In the genomic region with DNA sequence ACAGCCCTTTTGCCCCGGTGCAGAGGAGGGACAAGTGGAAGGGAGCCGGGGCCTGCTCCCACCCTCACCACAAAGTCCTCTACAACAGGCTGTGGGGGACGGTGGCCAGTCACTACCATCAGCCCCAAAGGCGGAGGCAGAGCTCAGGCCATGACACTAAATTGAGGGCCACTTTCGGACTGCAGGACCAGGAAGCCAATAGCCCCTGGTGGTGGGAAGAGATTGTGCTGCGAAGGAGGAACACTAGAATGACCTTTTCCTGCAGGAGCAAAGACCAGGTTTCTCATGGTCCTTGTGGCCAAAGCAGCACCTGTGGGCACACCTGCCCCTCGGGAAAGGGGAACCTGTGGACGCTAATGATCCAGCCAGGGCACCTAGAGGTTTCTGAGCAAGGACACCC, we compare ENCODE assay signal across 24 cellular contexts. TPM values are rescaled to one million over a fixed set of nuclear protein-coding genes. Genes with fewer than 3 reads are reported as not detected.
DNase-seq lines count a peak whose midpoint lies in the region; ATAC-seq and TF ChIP-seq lines count a peak whose summit lies in the region.
"Had no signal": no experiment of that assay in that cellular context is flagged by ENCODE, and none has a peak within 500 bp of the region (broad histone marks: within the 10 kb centered on the region; RNA-seq: fewer than 3 reads in every experiment).

No MANE protein-coding gene starts in this region.

- no peak overlapping the region for H2BK5ac ChIP-seq in trophoblast cell (ENCODE audit: low read depth, low read length, poor library complexity)

- peaks cover 13% of the 10 kb centered on the region for H3K79me1 ChIP-seq in trophoblast cell (ENCODE audit: low read length)

- H2BK120ac ChIP-seq in trophoblast cell (ENCODE audit: insufficient read depth, low read length, poor library complexity) = no peak overlapping the region

- no peak for DNase-seq in SK-N-SH
- peak; percentile 22 for DNase-seq in HEK293T (ENCODE audit: extremely low spot score)
- no peak for DNase-seq in endothelial cell (ENCODE audit: low spot score)
- DNase-seq in upper lobe of right lung = peak; percentile 55
- no peak for DNase-seq in NCI-H345 treated with DMSO at 0.1 percent for 48 hours (lab: John Stamatoyannopoulos, UW; ENCODE audit: unreplicated experiment)
- DNase-seq in foreskin keratinocyte = no peak
- no peak for DNase-seq in trophoblast cell
- DNase-seq: ACHN; CD4-positive, alpha-beta memory T cell; DMS153; MV-4-11; NCI-H1105 treated with DMSO at 0.1 percent for 48 hours; NCI-H2081; NCI-H2171; NCI-H345; NCI-H526; SW 1271 had no signal

- H3K9ac ChIP-seq in SK-N-SH (no peak overlapping the region), trophoblast cell (ENCODE audit: low read length) (no peak overlapping the region)
- H3K9ac ChIP-seq: BLaER1 treated with 17β-estradiol and CSF1 and Interleukin-3, amounts not matched to agents 10 nM and 100 nM; KMS-11 had no signal

- intact Hi-C loops in upper lobe of right lung (cut with DNase I) = no loop called here

- peaks cover 14% of the 10 kb centered on the region for H3K27me3 Mint-ChIP-seq in endothelial cell (ENCODE audit: unreplicated experiment)

- no peak overlapping the region for H3K23ac ChIP-seq in trophoblast cell (ENCODE audit: low read length)

- H3K4me3 ChIP-seq in SK-N-SH (ENCODE audit: low read depth in 2 of 2, low read length in 1 of 2) (no peak overlapping the region), upper lobe of right lung (no peak overlapping the region), trophoblast cell (ENCODE audit: low read depth, low read length) (no peak overlapping the region)
- H3K4me3 ChIP-seq: BLaER1 treated with 17β-estradiol and CSF1 and Interleukin-3, amounts not matched to agents 10 nM and 100 nM; HAP-1 had no signal

- H3K36me3 Mint-ChIP-seq in endothelial cell (ENCODE audit: low read depth, unreplicated experiment) = no peaks in the 10 kb centered on the region
- H3K36me3 Mint-ChIP-seq: CD4-positive, alpha-beta memory T cell had no signal

- H3K9me3 Mint-ChIP-seq in endothelial cell (ENCODE audit: unreplicated experiment) = no peaks in the 10 kb centered on the region
- H3K9me3 Mint-ChIP-seq: CD4-positive, alpha-beta memory T cell had no signal

- no peak overlapping the region for H3K4me2 ChIP-seq in SK-N-SH
- H3K4me2 ChIP-seq in trophoblast cell (ENCODE audit: low read length) = no peak overlapping the region
- H3K4me2 ChIP-seq: BLaER1 treated with 17β-estradiol and CSF1 and Interleukin-3, amounts not matched to agents 10 nM and 100 nM; KMS-11 had no signal

- no peak overlapping the region for H4K8ac ChIP-seq in trophoblast cell (ENCODE audit: low read depth, low read length)

- H3F3A ChIP-seq in SK-N-SH (replicated peaks; ENCODE audit: insufficient read depth) = no peaks in the 10 kb centered on the region

- peak; percentile 9; the same call in 1 of the 2 replicates for TF ChIP-seq CTCF in SK-N-SH (IDR thresholded peaks at IDR 0.05)
- TF ChIP-seq CTCF in endothelial cell (IDR thresholded peaks at IDR 0.05; ENCODE audit: unreplicated experiment) = peak; percentile 26
- TF ChIP-seq CTCF in upper lobe of right lung (IDR thresholded peaks at IDR 0.05) = no peak
- no peak for TF ChIP-seq CTCF in foreskin keratinocyte (conservative IDR thresholded peaks at IDR 0.05)

- no peaks in the 10 kb centered on the region for H4K20me1 ChIP-seq in SK-N-SH (ENCODE audit: insufficient read depth)
- H4K20me1 ChIP-seq: BLaER1 treated with 17β-estradiol and CSF1 and Interleukin-3, amounts not matched to agents 10 nM and 100 nM had no signal

- H3K27ac Mint-ChIP-seq in endothelial cell (ENCODE audit: unreplicated experiment) = no peak overlapping the region

- no peak overlapping the region for H3K4me3 Mint-ChIP-seq in endothelial cell (ENCODE audit: unreplicated experiment)
- H3K4me3 Mint-ChIP-seq: CD4-positive, alpha-beta memory T cell had no signal

- no peak for TF ChIP-seq RAD21 in SK-N-SH (IDR thresholded peaks at IDR 0.05; ENCODE audit: low read length)

- no peaks in the 10 kb centered on the region for H3K9me2 ChIP-seq in SK-N-SH

- H3K4me1 Mint-ChIP-seq in endothelial cell (ENCODE audit: unreplicated experiment) = peaks cover 3% of the 10 kb centered on the region

- H2AFZ ChIP-seq in SK-N-SH (ENCODE audit: low read depth) (no peak overlapping the region), trophoblast cell (ENCODE audit: insufficient read depth, low read length, poor library complexity) (no peak overlapping the region)

- H3K4me1 ChIP-seq in SK-N-SH (ENCODE audit: control insufficient read depth in 1 of 2, insufficient read depth in 2 of 2, low read depth in 1 of 2, low read length in 1 of 2) (peaks cover 0 to 8% of the 10 kb centered on the region in 2 experiments; a peak in 1 of 4 replicates), upper lobe of right lung (peaks cover 9% of the 10 kb centered on the region), foreskin keratinocyte (no peaks in the 10 kb centered on the region), trophoblast cell (ENCODE audit: control insufficient read depth in 1 of 2, insufficient read depth in 2 of 2, low read length in 2 of 2) (peaks cover 17 to 20% of the 10 kb centered on the region in 2 experiments)
- H3K4me1 ChIP-seq: HAP-1 had no signal

- no peak for TF ChIP-seq EP300 in SK-N-SH (IDR thresholded peaks at IDR 0.05; ENCODE audit: borderline replicate concordance in 1 of 2, low read depth in 1 of 2, low read length in 1 of 2)

- POLR2A ChIA-PET in SK-N-SH (lab: Yijun Ruan, JAX) (no interaction called here), HEK293T (lab: Yijun Ruan, JAX) (no interaction called here)

- CTCF ChIA-PET in SK-N-SH (lab: Yijun Ruan, JAX) (no interaction called here), HEK293T (lab: Yijun Ruan, JAX) (interaction anchor here (0.7 kb wide), 1 partner anchor 21 kb away, joined by 3 read pairs; no protein-coding TSS in a partner anchor)

- no peak for ATAC-seq in SK-N-SH treated with all-trans-retinoic acid at 6 μM for 48 hours
- ATAC-seq in upper lobe of right lung = no peak
- ATAC-seq in foreskin keratinocyte = no peak
- ATAC-seq: Right ventricle myocardium inferior had no signal

- 62% methylated on average over 8 of the region's 8 CpGs for whole genome bisulfite sequencing in SK-N-SH (ENCODE audit: low lambda C conversion rate)
- WGBS in trophoblast cell (ENCODE audit: extremely low coverage, insufficient coverage, insufficient read length) = no CpG with 5 or more reads among the region's 8 CpGs

- no peak overlapping the region for H3K27ac ChIP-seq in SK-N-SH (ENCODE audit: low read depth in 2 of 2, low read length in 1 of 2)
- no peak overlapping the region for H3K27ac ChIP-seq in upper lobe of right lung
- H3K27ac ChIP-seq in foreskin keratinocyte = no peak overlapping the region
- H3K27ac ChIP-seq in trophoblast cell (ENCODE audit: low read depth, low read length) = no peak overlapping the region
- H3K27ac ChIP-seq: 22Rv1; BLaER1 treated with 17β-estradiol and CSF1 and Interleukin-3, amounts not matched to agents 10 nM and 100 nM; HL-60; KMS-11 had no signal

- no peak overlapping the region for H2AK5ac ChIP-seq in trophoblast cell (ENCODE audit: low read length)

- H4K12ac ChIP-seq in trophoblast cell (ENCODE audit: low read depth, low read length) = no peak overlapping the region

- H3K36me3 ChIP-seq in SK-N-SH (replicated peaks in 1 of 2; ENCODE audit: control insufficient read depth in 1 of 2, insufficient read depth in 2 of 2, low read length in 1 of 2) = no peaks in the 10 kb centered on the region
- no peaks in the 10 kb centered on the region for H3K36me3 ChIP-seq in upper lobe of right lung
- no peaks in the 10 kb centered on the region for H3K36me3 ChIP-seq in trophoblast cell (ENCODE audit: control insufficient read depth in 1 of 2, insufficient read depth in 2 of 2, low read length in 2 of 2)
- H3K36me3 ChIP-seq: BLaER1 treated with 17β-estradiol and CSF1 and Interleukin-3, amounts not matched to agents 10 nM and 100 nM; HAP-1 had no signal

- H3K79me2 ChIP-seq in SK-N-SH (ENCODE audit: insufficient read depth) (no peaks in the 10 kb centered on the region), trophoblast cell (ENCODE audit: control insufficient read depth, insufficient read depth, low read length, poor library complexity) (no peaks in the 10 kb centered on the region)

- H3K27me3 ChIP-seq in SK-N-SH (ENCODE audit: insufficient read depth) (peaks cover 10% of the 10 kb centered on the region; the same call in 1 of the 2 replicates), upper lobe of right lung (peaks cover 63% of the 10 kb centered on the region), foreskin keratinocyte (peaks cover 44% of the 10 kb centered on the region), trophoblast cell (ENCODE audit: insufficient read depth, low read length) (no peaks in the 10 kb centered on the region)

- H3K18ac ChIP-seq in trophoblast cell (ENCODE audit: low read length) = no peak overlapping the region

- no peak overlapping the region for H4K91ac ChIP-seq in trophoblast cell (ENCODE audit: low read depth, low read length)

- no peak overlapping the region for H3K4ac ChIP-seq in trophoblast cell (ENCODE audit: low read depth, low read length)

- no peak overlapping the region for H3K14ac ChIP-seq in trophoblast cell (ENCODE audit: low read length)

- H3K9me3 ChIP-seq in SK-N-SH (no peaks in the 10 kb centered on the region), upper lobe of right lung (no peaks in the 10 kb centered on the region), trophoblast cell (ENCODE audit: insufficient read depth, low read depth, low read length) (no peaks in the 10 kb centered on the region)
- H3K9me3 ChIP-seq: BLaER1 treated with 17β-estradiol and CSF1 and Interleukin-3, amounts not matched to agents 10 nM and 100 nM; HAP-1 had no signal

- H2BK12ac ChIP-seq in trophoblast cell (ENCODE audit: low read length) = no peak overlapping the region

TF ChIP-seq in SK-N-SH treated with all-trans-retinoic acid at 6 μM for 48 hours, 23 proteins besides CTCF, POLR2A, EP300 and RAD21 (continues in another document):
- TF ChIP-seq ZFP3 (CRISPR knock-in tag; IDR thresholded peaks at IDR 0.05) (no peak), CSDC2 (CRISPR knock-in tag; IDR thresholded peaks at IDR 0.05) (no peak), ZC3H10 (CRISPR knock-in tag; IDR thresholded peaks at IDR 0.05) (no peak)

TF ChIP-seq in HEK293T, 16 proteins besides CTCF, POLR2A, EP300 and RAD21:
- TF ChIP-seq ARNT (IDR thresholded peaks at IDR 0.05) (no peak), BHLHE40 (IDR thresholded peaks at IDR 0.05; ENCODE audit: borderline replicate concordance) (no peak), CTBP1 (IDR thresholded peaks at IDR 0.05; ENCODE audit: borderline replicate concordance) (no peak), HDGF (IDR thresholded peaks at IDR 0.05; ENCODE audit: borderline replicate concordance) (no peak)

RNA-seq across cellular contexts. Expression of gene ACTA1, which starts 30.3 kb away (rescaled TPM):
- polyA plus RNA-seq in SK-N-SH (2012; rRNA removed) (0.21 and 0.36 TPM in 2 replicates), foreskin keratinocyte (not detected in 2 replicates)
- 0.03 and 0.05 TPM in 2 replicates for polyA plus RNA-seq in SK-N-SH (2012; cell fraction: cytosol; rRNA removed)
- polyA plus RNA-seq in SK-N-SH (2012; cell fraction: nucleus; rRNA removed) = 2.7 TPM in 2 replicates
- total RNA-seq in endothelial cell (ENCODE audit: unreplicated experiment) (1.5 TPM), upper lobe of right lung (not detected), foreskin keratinocyte (not detected in 2 replicates)
- 51.4 and 63.6 TPM in 2 replicates for polyA plus RNA-seq in trophoblast cell (2013)
- polyA plus RNA-seq: CD4-positive, alpha-beta memory T cell had no signal

Comparison
In these comparisons a context has a peak if more than half of its experiments do, and no peak if none do; other contexts are left out.
1. DNase-seq: peak in HEK293T (single experiment) and upper lobe of right lung (single experiment); none in SK-N-SH (single experiment), endothelial cell (single experiment), NCI-H345 treated with DMSO at 0.1 percent for 48 hours (single experiment), foreskin keratinocyte (0 of 2) and trophoblast cell (0 of 2).
2. CTCF ChIP-seq: peak in SK-N-SH (single experiment) and endothelial cell (single experiment); none in upper lobe of right lung (single experiment) and foreskin keratinocyte (single experiment).